15 cellular contexts compared by ENCODE assay signal in the genomic region with DNA sequence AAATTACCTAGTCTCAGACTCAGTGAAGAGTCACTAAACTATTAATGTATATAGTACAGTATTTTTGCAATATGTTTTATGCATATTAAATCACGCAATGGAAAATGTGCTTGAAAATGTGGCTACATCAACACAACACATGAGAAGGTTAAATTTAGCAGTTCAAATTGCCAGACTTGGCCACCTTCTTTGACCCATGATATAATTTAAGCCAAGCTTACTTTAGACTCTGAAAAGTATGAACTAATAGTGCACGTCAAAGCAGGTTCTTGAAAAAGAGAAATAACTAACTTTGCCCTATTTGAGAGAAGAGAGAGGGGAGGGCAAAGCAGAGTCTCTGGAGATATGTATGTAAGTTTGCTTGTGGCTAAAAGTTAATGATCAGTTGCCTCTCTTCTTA.
DNase-seq lines count a peak whose midpoint lies in the region; ATAC-seq and TF ChIP-seq lines count a peak whose summit lies in the region.
"Had no signal": no experiment of that assay in that cellular context is flagged by ENCODE, and none has a peak within 500 bp of the region (broad histone marks: within the 10 kb centered on the region; RNA-seq: fewer than 3 reads in every experiment).

No MANE protein-coding gene starts in this region.

- no peak overlapping the region for H3K4me3 Mint-ChIP-seq in T-helper 2 cell treated with Interferon-gamma antibody and Interleukin-4, amounts not matched to agents 5 μg/mL and 100 μg/mL, for 36 hours
- H3K4me3 Mint-ChIP-seq: CD4-positive, alpha-beta memory T cell had no signal

- peak overlapping the region; percentile 74 for H3K9ac ChIP-seq in adipocyte (ENCODE audit: low read length)
- H3K9ac ChIP-seq: GM23248 had no signal

- ATAC-seq in heart right ventricle (peak in 6 of 8 donors; percentile 39 to 79 (median 66)), HG02759 (IDR thresholded peaks at IDR 0.05; ENCODE audit: unreplicated experiment) (no peak)

- TF ChIP-seq CTCF in heart right ventricle (IDR thresholded peaks at IDR 0.05) = no peak
- no peak for TF ChIP-seq CTCF in right atrium auricular region (IDR thresholded peaks at IDR 0.05)

- H3K9me3 ChIP-seq in adipocyte (ENCODE audit: control insufficient read depth, low read length) (peaks cover 10% of the 10 kb centered on the region), heart right ventricle (peaks cover 0 to 18% (median 4%) of the 10 kb centered on the region in 11 donors), right atrium auricular region (peaks cover 0 to 5% of the 10 kb centered on the region in 2 donors)

- H3K27me3 Mint-ChIP-seq in T-helper 2 cell treated with Interferon-gamma antibody and Interleukin-4, amounts not matched to agents 5 μg/mL and 100 μg/mL, for 36 hours (ENCODE audit: low read depth) = no peaks in the 10 kb centered on the region
- H3K27me3 Mint-ChIP-seq: CD4-positive, alpha-beta memory T cell had no signal

- H3K4me1 ChIP-seq in adipocyte (ENCODE audit: control insufficient read depth, insufficient read depth, low read length) = peaks cover 18% of the 10 kb centered on the region
- H3K4me1 ChIP-seq in heart right ventricle = peaks cover 0 to 11% (median 0%) of the 10 kb centered on the region in 9 donors
- no peaks in the 10 kb centered on the region for H3K4me1 ChIP-seq in right atrium auricular region

- H3K36me3 Mint-ChIP-seq in T-helper 2 cell treated with Interferon-gamma antibody and Interleukin-4, amounts not matched to agents 5 μg/mL and 100 μg/mL, for 36 hours (ENCODE audit: low read depth) = peaks cover 25% of the 10 kb centered on the region

- no peaks in the 10 kb centered on the region for H3K27me3 ChIP-seq in adipocyte (replicated peaks; ENCODE audit: control insufficient read depth, insufficient read depth, low read length)
- H3K27me3 ChIP-seq in heart right ventricle = no peaks in the 10 kb centered on the region
- no peaks in the 10 kb centered on the region for H3K27me3 ChIP-seq in right atrium auricular region

- 34 to 66% methylated on average over 2 of the region's 2 CpGs for whole genome bisulfite sequencing in heart right ventricle, 2 donors

- peak overlapping the region; percentile 9 to 83 (median 66) for H3K27ac ChIP-seq in heart right ventricle
- peak overlapping the region; percentile 18 to 65 for H3K27ac ChIP-seq in right atrium auricular region
- H3K27ac ChIP-seq: GM23248 had no signal

- no peak for DNase-seq in adipocyte (ENCODE audit: low read depth)
- DNase-seq in heart right ventricle = no peak
- DNase-seq in right atrium auricular region (ENCODE audit: low spot score) = no peak
- DNase-seq in T-helper 2 cell treated with Interferon-gamma antibody and Interleukin-4, amounts not matched to agents 5 μg/mL and 100 μg/mL, for 36 hours (ENCODE audit: low spot score) = no peak
- DNase-seq in hippocampal formation (lab: John Stamatoyannopoulos, UW) = no peak
- DNase-seq: C1 segment of cervical spinal cord; Calu3; CD4-positive, alpha-beta memory T cell; COR-L47; DMS153; DND-41; GM23248; H7; HCEC 1CT had no signal

- intact Hi-C loops in heart right ventricle (cut with DNase I) = loop anchor here in 1 of 10 donors (5.0 kb wide), 1 partner anchor 67 kb away; the partner anchor contains the start of gene SLC16A7

- H3K36me3 ChIP-seq in adipocyte (ENCODE audit: control insufficient read depth, insufficient read depth, low read length, severe bottlenecking) (no peaks in the 10 kb centered on the region), heart right ventricle (no peaks in the 10 kb centered on the region), right atrium auricular region (no peaks in the 10 kb centered on the region)

- H3K9me3 Mint-ChIP-seq in T-helper 2 cell treated with Interferon-gamma antibody and Interleukin-4, amounts not matched to agents 5 μg/mL and 100 μg/mL, for 36 hours = peaks cover 18% of the 10 kb centered on the region

- H3K4me1 Mint-ChIP-seq in T-helper 2 cell treated with Interferon-gamma antibody and Interleukin-4, amounts not matched to agents 5 μg/mL and 100 μg/mL, for 36 hours (ENCODE audit: low read depth) = peaks cover 1% of the 10 kb centered on the region

- no peak overlapping the region for H3K27ac Mint-ChIP-seq in T-helper 2 cell treated with Interferon-gamma antibody and Interleukin-4, amounts not matched to agents 5 μg/mL and 100 μg/mL, for 36 hours
- H3K27ac Mint-ChIP-seq: CD4-positive, alpha-beta memory T cell had no signal

- H3K4me3 ChIP-seq in adipocyte (ENCODE audit: low read length) (peak overlapping the region; percentile 62), heart right ventricle (peak overlapping the region in 9 of 10 donors; percentile 6 to 50 (median 36)), right atrium auricular region (peak overlapping the region; percentile 14 to 22)
- H3K4me3 ChIP-seq: GM23248 had no signal
